In the genomic region with DNA sequence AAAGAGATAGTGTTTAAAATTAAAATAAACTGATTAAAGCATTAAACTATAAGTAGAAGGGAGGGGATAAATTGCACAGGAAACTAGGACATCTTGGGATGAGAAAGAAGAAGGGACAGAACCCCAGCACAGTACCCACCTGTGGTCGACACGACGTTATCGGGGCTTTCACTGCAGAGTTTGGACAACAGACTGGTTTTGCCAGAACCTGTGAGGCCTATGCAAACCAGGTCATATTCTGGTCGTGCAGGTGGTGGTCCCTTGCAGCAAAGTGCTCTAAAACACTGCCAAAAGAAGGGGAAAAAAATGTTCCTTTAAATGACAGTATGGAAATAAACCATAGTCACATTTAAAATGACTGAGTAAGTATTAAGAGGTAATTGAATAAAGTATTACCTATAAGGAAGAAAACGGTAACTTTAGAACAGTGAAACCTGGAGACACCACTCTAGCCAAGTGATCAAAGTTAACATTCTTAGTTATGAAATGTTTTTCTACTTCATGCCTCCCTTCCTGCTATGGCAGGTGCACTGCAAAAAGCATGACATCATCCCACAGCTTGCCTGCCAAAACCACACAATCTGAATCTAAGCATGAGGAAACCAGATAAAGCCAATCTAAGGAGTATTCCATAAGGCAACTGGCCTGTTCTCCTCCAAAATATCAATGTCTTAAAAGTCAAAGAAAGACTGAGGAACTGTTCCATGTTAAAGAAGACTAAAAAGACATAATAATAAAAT, we compare ENCODE assay signal across 11 cellular contexts.
DNase-seq lines count a peak whose midpoint lies in the region; ATAC-seq and TF ChIP-seq lines count a peak whose summit lies in the region.
"Had no signal": no experiment of that assay in that cellular context is flagged by ENCODE, and none has a peak within 500 bp of the region (broad histone marks: within the 10 kb centered on the region; RNA-seq: fewer than 3 reads in every experiment).

No MANE protein-coding gene starts in this region.

- no peaks in the 10 kb centered on the region for H3K27me3 Mint-ChIP-seq in naive thymus-derived CD8-positive, alpha-beta T cell
- no peaks in the 10 kb centered on the region for H3K27me3 Mint-ChIP-seq in endodermal cell (ENCODE audit: insufficient read depth)
- H3K27me3 Mint-ChIP-seq: IgD-negative memory B cell had no signal

- CTCF ChIA-PET in AG04450 (lab: Charles Lee) = no interaction called here

- POLR2A ChIA-PET in AG04450 (lab: Yijun Ruan, JAX) = no interaction called here
- POLR2A ChIA-PET in naive thymus-derived CD8-positive, alpha-beta T cell (lab: Charles Lee) = no interaction called here

- DNase-seq in AG04450 (ENCODE audit: low read depth, low spot score) (peak; percentile 32), NCI-H2029 (lab: John Stamatoyannopoulos, UW) (peak; percentile 81), epithelial cell of prostate (ENCODE audit: low read depth, low spot score) (peak; percentile 16), suprapubic skin (ENCODE audit: low spot score in 2 of 2) (no peak), endodermal cell (no peak)
- DNase-seq in naive thymus-derived CD8-positive, alpha-beta T cell = no peak
- DNase-seq: activated T-cell treated with anti-CD3 and anti-CD28 coated beads, Interleukin-2, amount 50 U/mL, for 1 hour had no signal

- H3K9ac ChIP-seq in endodermal cell (ENCODE audit: extremely low read depth, low read length, poor library complexity, severe bottlenecking) = no peak overlapping the region

- peaks cover 49 to 68% (median 53%) of the 10 kb centered on the region in 3 donors for H3K36me3 Mint-ChIP-seq in naive thymus-derived CD8-positive, alpha-beta T cell
- H3K36me3 Mint-ChIP-seq in endodermal cell (ENCODE audit: low read depth) = no peaks in the 10 kb centered on the region

- no peak for TF ChIP-seq POLR2A in suprapubic skin (IDR thresholded peaks at IDR 0.05)

- no peak overlapping the region for H3K4me3 Mint-ChIP-seq in naive thymus-derived CD8-positive, alpha-beta T cell
- no peak overlapping the region for H3K4me3 Mint-ChIP-seq in endodermal cell
- H3K4me3 Mint-ChIP-seq: IgD-negative memory B cell had no signal

- no peak for TF ChIP-seq CTCF in AG04450 (IDR thresholded peaks at IDR 0.05; ENCODE audit: low read depth, low read length)
- no peak for TF ChIP-seq CTCF in suprapubic skin (IDR thresholded peaks at IDR 0.05)
- no peak for TF ChIP-seq CTCF in endodermal cell (conservative IDR thresholded peaks at IDR 0.05)

- H3K27ac Mint-ChIP-seq in naive thymus-derived CD8-positive, alpha-beta T cell = no peak overlapping the region
- no peak overlapping the region for H3K27ac Mint-ChIP-seq in endodermal cell
- H3K27ac Mint-ChIP-seq: IgD-negative memory B cell had no signal

- H3K36me3 ChIP-seq in suprapubic skin = no peaks in the 10 kb centered on the region
- no peaks in the 10 kb centered on the region for H3K36me3 ChIP-seq in endodermal cell (ENCODE audit: control insufficient read depth, insufficient read depth, low read length)

- H3K4me3 ChIP-seq in AG04450 (ENCODE audit: low read depth, low read length) (no peak overlapping the region), suprapubic skin (no peak overlapping the region), endodermal cell (ENCODE audit: low read length) (no peak overlapping the region)

- H3K27me3 ChIP-seq in AG04450 (ENCODE audit: control insufficient read depth, insufficient read depth, low read length) (no peaks in the 10 kb centered on the region), suprapubic skin (no peaks in the 10 kb centered on the region), endodermal cell (ENCODE audit: control insufficient read depth, insufficient read depth, low read length, poor library complexity, severe bottlenecking) (no peaks in the 10 kb centered on the region)

- H3K27ac ChIP-seq in AG04450 (ENCODE audit: low read depth, low read length) (no peak overlapping the region), epithelial cell of prostate (no peak overlapping the region), suprapubic skin (no peak overlapping the region), endodermal cell (ENCODE audit: low read depth, low read length) (no peak overlapping the region)

- 93% methylated on average over 6 of the region's 6 CpGs for WGBS in suprapubic skin
- WGBS in endodermal cell (ENCODE audit: insufficient coverage in 1 of 2, insufficient read length in 1 of 2), 2 experiments = 91 to 95% methylated on average over 6 of the region's 6 CpGs

- H3K4me1 ChIP-seq in suprapubic skin (no peaks in the 10 kb centered on the region), endodermal cell (ENCODE audit: control insufficient read depth, insufficient read depth, low read length) (no peaks in the 10 kb centered on the region)

- TF ChIP-seq EP300 in suprapubic skin (IDR thresholded peaks at IDR 0.05) = no peak

- peaks cover 4 to 21% (median 12%) of the 10 kb centered on the region in 4 donors for H3K4me1 Mint-ChIP-seq in naive thymus-derived CD8-positive, alpha-beta T cell
- H3K4me1 Mint-ChIP-seq in endodermal cell = peaks cover 7% of the 10 kb centered on the region

- peak; percentile 72 for ATAC-seq in GM18909 (IDR thresholded peaks at IDR 0.05; ENCODE audit: poor library complexity, unreplicated experiment)
- no peak for ATAC-seq in naive thymus-derived CD8-positive, alpha-beta T cell
- ATAC-seq in activated CD4-positive, CD25-positive, alpha-beta regulatory T cell treated with anti-CD3 and anti-CD28 coated beads, Interleukin-2, amount 50 U/mL, for 24 hours = no peak
- ATAC-seq: esophagus mucosa had no signal

- H3K9me3 ChIP-seq in AG04450 (ENCODE audit: control insufficient read depth, insufficient read depth, low read length) (no peaks in the 10 kb centered on the region), suprapubic skin (no peaks in the 10 kb centered on the region), endodermal cell (ENCODE audit: control insufficient read depth, low read length) (no peaks in the 10 kb centered on the region)

- peaks cover 6 to 32% (median 14%) of the 10 kb centered on the region in 9 donors for H3K9me3 Mint-ChIP-seq in naive thymus-derived CD8-positive, alpha-beta T cell
- H3K9me3 Mint-ChIP-seq in endodermal cell = no peaks in the 10 kb centered on the region

Comparison
In these comparisons a context has a peak if more than half of its experiments do, and no peak if none do; other contexts are left out.
1. DNase-seq: peak in AG04450 (single experiment), NCI-H2029 (single experiment) and epithelial cell of prostate (single experiment); none in naive thymus-derived CD8-positive, alpha-beta T cell (0 of 10), suprapubic skin (0 of 2) and endodermal cell (single experiment).